14 cellular contexts compared by ENCODE assay signal in the genomic region with DNA sequence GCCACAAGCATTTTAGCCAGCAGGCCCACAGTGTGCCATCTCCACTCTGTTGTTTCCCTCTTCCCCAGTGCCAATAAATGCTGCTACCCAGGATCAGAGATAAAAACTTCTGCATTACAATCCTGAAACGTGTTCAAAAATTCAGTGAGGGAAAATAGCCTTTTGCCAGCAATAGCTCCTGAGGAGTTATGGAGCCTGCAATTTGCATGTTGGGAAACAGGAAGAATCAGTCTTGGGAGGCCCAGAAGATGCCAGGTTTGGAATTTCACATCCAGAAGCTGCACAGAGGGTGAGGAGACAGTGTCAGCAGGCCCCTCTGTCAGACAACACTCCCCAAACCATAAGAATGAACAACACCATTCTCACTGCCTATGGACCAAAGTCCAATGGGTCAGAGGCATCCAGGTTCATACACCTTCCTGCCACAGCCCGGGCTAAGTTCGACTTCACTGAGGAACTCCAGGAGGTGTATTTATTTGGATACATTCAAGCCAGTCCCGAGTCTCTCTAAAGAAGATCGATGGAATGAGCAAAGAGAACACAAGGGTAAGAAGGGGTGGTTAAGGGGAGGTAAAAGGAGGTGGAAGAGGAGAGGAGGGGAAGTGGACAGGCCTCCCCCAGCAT. TPM values are rescaled to one million over a fixed set of nuclear protein-coding genes. Genes with fewer than 3 reads are reported as not detected.
DNase-seq lines count a peak whose midpoint lies in the region; ATAC-seq and TF ChIP-seq lines count a peak whose summit lies in the region.
"Had no signal": no experiment of that assay in that cellular context is flagged by ENCODE, and none has a peak within 500 bp of the region (broad histone marks: within the 10 kb centered on the region; RNA-seq: fewer than 3 reads in every experiment).

No MANE protein-coding gene starts in this region.

- peaks cover 42% of the 10 kb centered on the region for H3K36me3 Mint-ChIP-seq in stimulated activated memory B cell treated with anti-CD40 and anti-IgM and Interleukin-4, amounts not matched to agents 10 μg/mL and 1 μg/mL and 100 μg/mL, for 72 hours

- ATAC-seq in left colon (peak; percentile 88), GM18873 (IDR thresholded peaks at IDR 0.05; ENCODE audit: low FRiP score, unreplicated experiment) (no peak)
- no peak for ATAC-seq in stimulated activated memory B cell treated with anti-CD40 and anti-IgM and Interleukin-4, amounts not matched to agents 10 μg/mL and 1 μg/mL and 100 μg/mL, for 72 hours

- H3K4me3 ChIP-seq in brain microvascular endothelial cell (ENCODE audit: low read depth, low read length) (no peak overlapping the region), MM.1S (ENCODE audit: low read length) (no peak overlapping the region)

- peaks cover 4% of the 10 kb centered on the region for H3K9me3 Mint-ChIP-seq in stimulated activated memory B cell treated with anti-CD40 and anti-IgM and Interleukin-4, amounts not matched to agents 10 μg/mL and 1 μg/mL and 100 μg/mL, for 72 hours

- no peak overlapping the region for H3K4me3 Mint-ChIP-seq in stimulated activated memory B cell treated with anti-CD40 and anti-IgM and Interleukin-4, amounts not matched to agents 10 μg/mL and 1 μg/mL and 100 μg/mL, for 72 hours
- H3K4me3 Mint-ChIP-seq: activated CD4-positive, alpha-beta memory T cell treated with anti-CD3 and anti-CD28 coated beads, Interleukin-2, amount 10 ng/mL, durations not matched to agents 7 days and 5 days; activated naive CD8-positive, alpha-beta T cell treated with anti-CD3 and anti-CD28 coated beads, Interleukin-2, amount 10 ng/mL, durations not matched to agents 7 days and 5 days; IgD-negative memory B cell had no signal

- H3K27me3 ChIP-seq in brain microvascular endothelial cell (replicated peaks), result no peaks in the 10 kb centered on the region
- H3K27me3 ChIP-seq in MM.1S (replicated peaks; ENCODE audit: insufficient read depth, low read length), result no peaks in the 10 kb centered on the region

- in situ Hi-C loops in brain microvascular endothelial cell (cut with HindIII; ENCODE audit: low pct_ligation_motif_present, low sequenced_read_pairs), result no loop called here

- H3K9me3 ChIP-seq in MM.1S (replicated peaks; ENCODE audit: insufficient read depth, low read length), result no peaks in the 10 kb centered on the region

- no peaks in the 10 kb centered on the region; the same call in 1 of the 2 replicates for H3F3A ChIP-seq in MM.1S (ENCODE audit: insufficient read depth, low read length)

- no peak overlapping the region for H2AFZ ChIP-seq in MM.1S (ENCODE audit: low read length)

- H3K36me3 ChIP-seq in brain microvascular endothelial cell (replicated peaks) (peaks cover 36% of the 10 kb centered on the region), MM.1S (replicated peaks; ENCODE audit: insufficient read depth, low read length) (peaks cover 16% of the 10 kb centered on the region; the same call in 1 of the 2 replicates)

- H4K20me1 ChIP-seq in MM.1S (ENCODE audit: insufficient read depth, low read length), result peaks cover 70% of the 10 kb centered on the region

- H3K4me2 ChIP-seq in MM.1S (ENCODE audit: low read depth, low read length), result no peak overlapping the region

- peaks cover 42% of the 10 kb centered on the region for H3K4me1 Mint-ChIP-seq in stimulated activated memory B cell treated with anti-CD40 and anti-IgM and Interleukin-4, amounts not matched to agents 10 μg/mL and 1 μg/mL and 100 μg/mL, for 72 hours

- peak overlapping the region; percentile 80 for H3K27ac ChIP-seq in brain microvascular endothelial cell
- H3K27ac ChIP-seq in MM.1S (ENCODE audit: low read length), result no peak overlapping the region

- intact Hi-C loops in left colon (cut with DNase I, micrococcal nuclease), result no loop called here

- peaks cover 100% of the 10 kb centered on the region for H3K79me2 ChIP-seq in MM.1S (ENCODE audit: low read length)

- H3K27me3 Mint-ChIP-seq in stimulated activated memory B cell treated with anti-CD40 and anti-IgM and Interleukin-4, amounts not matched to agents 10 μg/mL and 1 μg/mL and 100 μg/mL, for 72 hours, result no peaks in the 10 kb centered on the region
- H3K27me3 Mint-ChIP-seq: activated CD4-positive, alpha-beta memory T cell treated with anti-CD3 and anti-CD28 coated beads, Interleukin-2, amount 10 ng/mL, durations not matched to agents 7 days and 5 days; activated naive CD8-positive, alpha-beta T cell treated with anti-CD3 and anti-CD28 coated beads, Interleukin-2, amount 10 ng/mL, durations not matched to agents 7 days and 5 days had no signal

- H3K4me1 ChIP-seq in MM.1S (ENCODE audit: low read length), result peaks cover 13% of the 10 kb centered on the region

- TF ChIP-seq CTCF in brain microvascular endothelial cell (IDR thresholded peaks at IDR 0.05; ENCODE audit: low read depth, low read length, missing control alignments) (no peak), MM.1S (IDR thresholded peaks at IDR 0.05; ENCODE audit: low read length) (no peak)

- H3K9me2 ChIP-seq in MM.1S (replicated peaks; ENCODE audit: insufficient read depth, low read length), result no peaks in the 10 kb centered on the region

- no peak overlapping the region for H3K9ac ChIP-seq in MM.1S (ENCODE audit: low read length)

- peak overlapping the region; percentile 27 for H3K27ac Mint-ChIP-seq in stimulated activated memory B cell treated with anti-CD40 and anti-IgM and Interleukin-4, amounts not matched to agents 10 μg/mL and 1 μg/mL and 100 μg/mL, for 72 hours
- H3K27ac Mint-ChIP-seq: activated CD4-positive, alpha-beta memory T cell treated with anti-CD3 and anti-CD28 coated beads, Interleukin-2, amount 10 ng/mL, durations not matched to agents 7 days and 5 days; IgD-negative memory B cell had no signal

- DNase-seq in GM03348 (ENCODE audit: low spot score), result peak; percentile 63
- no peak for DNase-seq in brain microvascular endothelial cell
- DNase-seq in left colon, result no peak
- DNase-seq in MM.1S, result no peak
- no peak for DNase-seq in UCSD-AML1 (lab: John Stamatoyannopoulos, UW; ENCODE audit: unreplicated experiment)
- DNase-seq in NCI-H1930 (lab: John Stamatoyannopoulos, UW), result no peak
- DNase-seq: activated CD4-positive, alpha-beta memory T cell treated with anti-CD3 and anti-CD28 coated beads, Interleukin-2, amount 10 ng/mL, durations not matched to agents 7 days and 5 days; activated naive CD8-positive, alpha-beta T cell treated with anti-CD3 and anti-CD28 coated beads, Interleukin-2, amount 10 ng/mL, durations not matched to agents 7 days and 5 days; effector memory CD4-positive, alpha-beta T cell; NCI-H1436 treated with DMSO at 0.1 percent for 48 hours had no signal

RNA-seq across cellular contexts. Expression of gene RRBP1, which starts 20.8 kb away (rescaled TPM):
- total RNA-seq in left colon, result 100 to 1,000 TPM; 357 to 460 TPM

RNA-seq across cellular contexts. Expression of gene BANF2, which starts 38.5 kb away (rescaled TPM):
- not detected for total RNA-seq in left colon
- total RNA-seq: activated CD4-positive, alpha-beta memory T cell treated with anti-CD3 and anti-CD28 coated beads, Interleukin-2, amount 10 ng/mL, durations not matched to agents 7 days and 5 days; activated naive CD8-positive, alpha-beta T cell treated with anti-CD3 and anti-CD28 coated beads, Interleukin-2, amount 10 ng/mL, durations not matched to agents 7 days and 5 days; T-helper 1 cell treated with Interleukin-12 subunit alpha and Interleukin-12 subunit beta and Interleukin-4 antibody, amounts not matched to agents 30 ng/mL and 1 ng/mL, for 36 hours had no signal
